Comparison of ENCODE assay signal across 8 cellular contexts in genomic region chr14:104816678-104816945, GRCh38.
DNase-seq lines count a peak whose midpoint lies in the region; ATAC-seq and TF ChIP-seq lines count a peak whose summit lies in the region.

No MANE protein-coding gene starts in this region.

- no peak for TF ChIP-seq CTCF in AG09309 (IDR thresholded peaks at IDR 0.05; ENCODE audit: control insufficient read depth, insufficient read depth, low read depth, low read length, missing control alignments)

- no peaks in the 10 kb centered on the region for H3K27me3 ChIP-seq in muscle layer of duodenum (ENCODE audit: low read depth, low read length)

- peak; percentile 14 for ATAC-seq in HG03439 (IDR thresholded peaks at IDR 0.05; ENCODE audit: unreplicated experiment)
- ATAC-seq in GM18868 (IDR thresholded peaks at IDR 0.05; ENCODE audit: unreplicated experiment) = no peak

- H3K9me3 ChIP-seq in muscle layer of duodenum (ENCODE audit: control insufficient read depth in 1 of 2, low read length in 2 of 2) = no peaks in the 10 kb centered on the region

- H3K4me3 ChIP-seq in AG09309 (ENCODE audit: control insufficient read depth, low read depth, low read length) (peak overlapping the region; percentile 74), muscle layer of duodenum (ENCODE audit: low read depth in 1 of 2, low read length in 2 of 2) (peak overlapping the region; percentile 79 to 81)

- DNase-seq in AG09309 (ENCODE audit: low read depth) = no peak
- DNase-seq in caudate nucleus (lab: John Stamatoyannopoulos, UW) = peak in 1 of 61 donors; percentile 33
- DNase-seq in amygdala (lab: John Stamatoyannopoulos, UW) = no peak
- DNase-seq in ecto neural progenitor cell (ENCODE audit: low spot score) = no peak
- no peak for DNase-seq in NCI-H345 treated with DMSO at 0.1 percent for 48 hours (lab: John Stamatoyannopoulos, UW; ENCODE audit: unreplicated experiment)

- peaks cover 0 to 4% of the 10 kb centered on the region in 2 donors for H3K36me3 ChIP-seq in muscle layer of duodenum (ENCODE audit: control insufficient read depth in 1 of 2, insufficient read depth in 2 of 2, low read length in 2 of 2)

- H3K27ac ChIP-seq in caudate nucleus (ENCODE audit: low read depth, low read length) = peak overlapping the region; percentile 96
- peak overlapping the region; percentile 63 for H3K27ac ChIP-seq in muscle layer of duodenum (ENCODE audit: low read length)

- peaks cover 3 to 43% of the 10 kb centered on the region in 2 donors for H3K4me1 ChIP-seq in muscle layer of duodenum (ENCODE audit: control insufficient read depth in 1 of 2, insufficient read depth in 2 of 2, low read length in 2 of 2)
